ENCODE assay signal across 10 cellular contexts in genomic region chr6:6752129-6752528, GRCh38.
DNase-seq lines count a peak whose midpoint lies in the region; ATAC-seq and TF ChIP-seq lines count a peak whose summit lies in the region.
"Had no signal": no experiment of that assay in that cellular context is flagged by ENCODE, and none has a peak within 500 bp of the region (broad histone marks: within the 10 kb centered on the region; RNA-seq: fewer than 3 reads in every experiment).

No MANE protein-coding gene starts in this region.

- DNase-seq in RWPE1 (ENCODE audit: low spot score) (no peak), hepatic stellate cell (ENCODE audit: low spot score) (peak; percentile 46), retinal pigment epithelial cell (ENCODE audit: low read depth) (peak; percentile 31), NAMALWA (ENCODE audit: low spot score) (no peak), LoVo (ENCODE audit: low spot score) (no peak)
- DNase-seq in activated CD4-positive, alpha-beta T cell treated with anti-CD3 and anti-CD28 coated beads, Interleukin-2, amount 50 U/mL, for 4 hours = no peak
- DNase-seq: effector memory CD8-positive, alpha-beta T cell had no signal

- POLR2A ChIA-PET in RWPE1 (lab: Yijun Ruan, JAX; ENCODE audit: low non-redundant PET) = no interaction called here

- CTCF ChIA-PET in RWPE1 (lab: Yijun Ruan, JAX) = interaction anchor here (0.6 kb wide), 1 partner anchor 27 kb away, joined by 6 read pairs; no protein-coding TSS in a partner anchor

- H3K27ac ChIP-seq in C4-2B (peak overlapping the region; percentile 56; the same call in 1 of the 2 replicates), RWPE1 (peak overlapping the region; percentile 71)

- TF ChIP-seq CTCF in C4-2B (conservative IDR thresholded peaks at IDR 0.05) = no peak
- no peak for TF ChIP-seq CTCF in RWPE1 (conservative IDR thresholded peaks at IDR 0.05; ENCODE audit: low read depth)
- TF ChIP-seq CTCF in retinal pigment epithelial cell (conservative IDR thresholded peaks at IDR 0.05; ENCODE audit: low read depth, low read length) = no peak

- no peak for ATAC-seq in GM21717 (IDR thresholded peaks at IDR 0.05; ENCODE audit: unreplicated experiment)
- ATAC-seq: activated CD4-positive, CD25-positive, alpha-beta regulatory T cell treated with anti-CD3 and anti-CD28 coated beads, Interleukin-2, amount 50 U/mL, for 24 hours; effector memory CD8-positive, alpha-beta T cell had no signal

- H3K4me3 ChIP-seq in retinal pigment epithelial cell (ENCODE audit: low read length) = no peak overlapping the region

Comparison
In these comparisons a context has a peak if more than half of its experiments do, and no peak if none do; other contexts are left out.
1. DNase-seq: peak in hepatic stellate cell (single experiment) and retinal pigment epithelial cell (single experiment); none in RWPE1 (single experiment), NAMALWA (single experiment), LoVo (single experiment) and activated CD4-positive, alpha-beta T cell treated with anti-CD3 and anti-CD28 coated beads, Interleukin-2, amount 50 U/mL, for 4 hours (0 of 2).